ENCODE assay signal across 8 cellular contexts in the genomic region with DNA sequence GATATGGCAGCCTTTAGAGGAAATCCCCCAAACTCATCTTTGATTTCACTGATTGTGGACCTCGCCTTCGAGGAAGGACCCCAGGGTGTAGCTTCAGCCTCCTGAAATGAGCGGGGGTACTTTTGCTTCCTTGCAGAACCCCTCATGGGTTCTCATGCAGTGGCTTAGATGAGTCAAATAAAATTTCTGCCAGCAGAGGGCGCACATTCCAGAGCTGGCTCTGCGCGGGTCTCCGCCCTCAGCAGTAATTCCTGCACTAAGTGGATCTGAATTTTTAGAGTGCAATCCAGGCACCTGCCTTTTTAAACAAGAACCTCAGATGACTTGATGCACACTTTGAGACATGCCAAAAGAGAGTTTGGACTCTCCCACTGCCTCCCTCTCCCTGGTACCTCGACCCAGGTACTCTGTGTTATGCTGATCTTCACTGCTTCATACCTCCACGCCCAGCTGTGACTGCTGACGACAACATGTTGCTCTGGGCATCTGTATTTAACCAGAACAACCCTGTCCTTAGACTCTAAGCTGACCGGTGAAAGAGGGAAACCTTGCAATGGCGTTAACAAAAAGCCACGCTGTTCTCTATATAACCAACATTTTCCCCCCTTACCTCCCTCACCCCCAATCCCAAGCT. TPM values are rescaled to one million over a fixed set of nuclear protein-coding genes. Genes with fewer than 3 reads are reported as not detected.
DNase-seq lines count a peak whose midpoint lies in the region; ATAC-seq and TF ChIP-seq lines count a peak whose summit lies in the region.

No MANE protein-coding gene starts in this region.

- H3K9me3 Mint-ChIP-seq in WTC11 (peaks cover 3% of the 10 kb centered on the region; the same call in 1 of the 2 replicates), endodermal cell (peaks cover 4% of the 10 kb centered on the region)

- CTCF ChIA-PET in WTC11 (lab: Charles Lee), result interaction anchor here (0.6 to 2.7 kb wide), 40 partner anchors 9 to 1390 kb away, joined by 3 to 18 read pairs (median 4); no protein-coding TSS in a partner anchor

- H3K4me1 ChIP-seq in endodermal cell (ENCODE audit: control insufficient read depth, insufficient read depth, low read length) (no peaks in the 10 kb centered on the region), transverse colon (no peaks in the 10 kb centered on the region)

- H3K27me3 ChIP-seq in GM06990 (replicated peaks; ENCODE audit: control insufficient read depth, insufficient read depth, low read length) (no peaks in the 10 kb centered on the region; the same call in 1 of the 2 replicates), endodermal cell (ENCODE audit: control insufficient read depth, insufficient read depth, low read length, poor library complexity, severe bottlenecking) (peaks cover 22% of the 10 kb centered on the region), transverse colon (peaks cover 15% of the 10 kb centered on the region)

- H3K9ac ChIP-seq in endodermal cell (ENCODE audit: extremely low read depth, low read length, poor library complexity, severe bottlenecking), result no peak overlapping the region

- no peaks in the 10 kb centered on the region for H3K36me3 ChIP-seq in GM06990 (ENCODE audit: control insufficient read depth, insufficient read depth, low read length)
- H3K36me3 ChIP-seq in endodermal cell (ENCODE audit: control insufficient read depth, insufficient read depth, low read length), result no peaks in the 10 kb centered on the region
- H3K36me3 ChIP-seq in transverse colon, result no peaks in the 10 kb centered on the region

- peaks cover 42% of the 10 kb centered on the region for H3K27me3 Mint-ChIP-seq in WTC11 (ENCODE audit: low read depth)
- peaks cover 70% of the 10 kb centered on the region for H3K27me3 Mint-ChIP-seq in endodermal cell (ENCODE audit: insufficient read depth)

- WGBS in endodermal cell (ENCODE audit: insufficient coverage in 1 of 2, insufficient read length in 1 of 2), 2 experiments, result 26 to 34% methylated on average over 10 to 13 of the region's 13 CpGs
- 33 to 34% methylated on average over 11 to 13 of the region's 13 CpGs for WGBS in transverse colon (ENCODE audit: low coverage in 1 of 2), 2 donors

- no peak for TF ChIP-seq POLR2A in transverse colon (IDR thresholded peaks at IDR 0.05)

- H3K4me3 ChIP-seq in GM06990 (replicated peaks; ENCODE audit: low read depth, low read length) (no peak overlapping the region), endodermal cell (ENCODE audit: low read length) (no peak overlapping the region), transverse colon (no peak overlapping the region)

- DNase-seq in 8988T (peak; percentile 47), GM06990 (ENCODE audit: extremely low read depth, insufficient read length) (no peak), NCI-H1048 (lab: John Stamatoyannopoulos, UW) (peak; percentile 40), WTC11 (ENCODE audit: low spot score) (peak; percentile 84), endodermal cell (peak; percentile 93), mucosa of gallbladder (ENCODE audit: low spot score) (peak; percentile 60), transverse colon (peak; percentile 39)

- in situ Hi-C loops in transverse colon (cut with MboI; ENCODE audit: low pct_ligation_motif_present in 1 of 4, low pct_unique_long_range_greater_than_20kb in 1 of 4, low sequenced_read_pairs in 3 of 4), result no loop called here

- no peak for TF ChIP-seq EP300 in transverse colon (IDR thresholded peaks at IDR 0.05; ENCODE audit: low read depth)

- peak overlapping the region; percentile 40 for H3K4me3 Mint-ChIP-seq in WTC11
- H3K4me3 Mint-ChIP-seq in endodermal cell, result no peak overlapping the region

- ATAC-seq in HG02588 (IDR thresholded peaks at IDR 0.05; ENCODE audit: unreplicated experiment) (peak; percentile 71), WTC11 (peak; percentile 98)

- no peaks in the 10 kb centered on the region for H3K36me3 Mint-ChIP-seq in WTC11
- peaks cover 4% of the 10 kb centered on the region for H3K36me3 Mint-ChIP-seq in endodermal cell (ENCODE audit: low read depth)

- no peak overlapping the region for H3K27ac Mint-ChIP-seq in WTC11
- H3K27ac Mint-ChIP-seq in endodermal cell, result peak overlapping the region; percentile 11

- POLR2A ChIA-PET in WTC11 (lab: Charles Lee), result interaction anchor here (0.6 kb wide), 1 partner anchor 47 kb away, joined by 3 read pairs; no protein-coding TSS in a partner anchor

- H3K9me3 ChIP-seq in endodermal cell (ENCODE audit: control insufficient read depth, low read length), result no peaks in the 10 kb centered on the region
- no peaks in the 10 kb centered on the region for H3K9me3 ChIP-seq in transverse colon

- 0 out of 2 replicates have a peak, but pooled peaks cover 4% of the 10 kb centered on the region for H3K4me1 Mint-ChIP-seq in WTC11
- peaks cover 24% of the 10 kb centered on the region for H3K4me1 Mint-ChIP-seq in endodermal cell

- H3K27ac ChIP-seq in endodermal cell (ENCODE audit: low read depth, low read length) (no peak overlapping the region), transverse colon (no peak overlapping the region)

- intact Hi-C loops in transverse colon (cut with DNase I; ENCODE audit: low total_unique reads), result no loop called here

- peak; percentile 81 for TF ChIP-seq CTCF in GM06990 (IDR thresholded peaks at IDR 0.05; ENCODE audit: insufficient read depth, low read length, poor library complexity, severe bottlenecking)
- TF ChIP-seq CTCF in WTC11 (IDR thresholded peaks at IDR 0.05), result peak; percentile 73
- peak; percentile 90 for TF ChIP-seq CTCF in endodermal cell (conservative IDR thresholded peaks at IDR 0.05)
- peak; percentile 35 to 69 (median 61) for TF ChIP-seq CTCF in transverse colon (IDR thresholded peaks at IDR 0.05)

TF ChIP-seq in WTC11, 78 proteins besides CTCF, POLR2A, EP300 and RAD21:
- TF ChIP-seq SOX15 (CRISPR knock-in tag; IDR thresholded peaks at IDR 0.05), result no peak
- TF ChIP-seq MAX (CRISPR knock-in tag; IDR thresholded peaks at IDR 0.05), result no peak
- TF ChIP-seq EMX1 (CRISPR knock-in tag; IDR thresholded peaks at IDR 0.05), result no peak
- no peak for TF ChIP-seq ZNF512 (CRISPR knock-in tag; IDR thresholded peaks at IDR 0.05; ENCODE audit: borderline replicate concordance)
- no peak for TF ChIP-seq FOXP1 (CRISPR knock-in tag; IDR thresholded peaks at IDR 0.05; ENCODE audit: borderline replicate concordance)
- TF ChIP-seq, protein P1, sequence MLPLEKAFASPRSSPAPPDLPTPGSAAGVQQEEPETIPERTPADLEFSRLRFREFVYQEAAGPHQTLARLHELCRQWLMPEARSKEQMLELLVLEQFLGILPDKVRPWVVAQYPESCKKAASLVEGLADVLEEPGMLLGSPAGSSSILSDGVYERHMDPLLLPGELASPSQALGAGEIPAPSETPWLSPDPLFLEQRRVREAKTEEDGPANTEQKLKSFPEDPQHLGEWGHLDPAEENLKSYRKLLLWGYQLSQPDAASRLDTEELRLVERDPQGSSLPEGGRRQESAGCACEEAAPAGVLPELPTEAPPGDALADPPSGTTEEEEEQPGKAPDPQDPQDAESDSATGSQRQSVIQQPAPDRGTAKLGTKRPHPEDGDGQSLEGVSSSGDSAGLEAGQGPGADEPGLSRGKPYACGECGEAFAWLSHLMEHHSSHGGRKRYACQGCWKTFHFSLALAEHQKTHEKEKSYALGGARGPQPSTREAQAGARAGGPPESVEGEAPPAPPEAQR (CRISPR knock-in tag; IDR thresholded peaks at IDR 0.05), result no peak
- no peak for TF ChIP-seq CDX4 (CRISPR knock-in tag; IDR thresholded peaks at IDR 0.05; ENCODE audit: borderline replicate concordance)
- no peak for TF ChIP-seq PRRX2 (CRISPR knock-in tag; IDR thresholded peaks at IDR 0.05)

RNA-seq across cellular contexts. Expression of gene EGFLAM, which starts 7.3 kb away (rescaled TPM):
- 1.1 to 1.3 TPM (median 1.1 TPM) in 3 replicates for total RNA-seq in WTC11 (2021)
- total RNA-seq in endodermal cell, result 1 to 10 TPM; 4.4 to 8.8 TPM
- 4.7 TPM for polyA plus RNA-seq in endodermal cell (2013, experiment 1 of 2)
- 4.6 TPM for polyA plus RNA-seq in endodermal cell (2013, experiment 2 of 2)
- 4.3 TPM for total RNA-seq in mucosa of gallbladder
- 1 to 10 TPM in 1 of 4 donors, under 1 TPM in 1, not detected in 2; 0.41 to 1.9 TPM for total RNA-seq in transverse colon
